Comparison of ENCODE assay signal across 29 cellular contexts in genomic region chr1:53608071-53608470, GRCh38.
"Had no signal": no experiment of that assay in that cellular context is flagged by ENCODE, and none has a peak within 500 bp of the region (broad histone marks: within the 10 kb centered on the region; RNA-seq: fewer than 3 reads in every experiment).

No MANE protein-coding gene starts in this region.

- H3K4me3 Mint-ChIP-seq: mesothelial cell of epicardium; naive B cell; natural killer cell; nephron progenitor cell; neural progenitor cell; stimulated activated effector memory CD8-positive, alpha-beta T cell treated with anti-CD3 and anti-CD28 coated beads, Interleukin-12 subunit alpha, Interleukin-12 subunit beta, amount 100 ng/mL, for 72 hours; stimulated activated naive CD8-positive, alpha-beta T cell treated with anti-CD3 and anti-CD28 coated beads, Interleukin-15, Interleukin-2, amounts not matched to agents 100 ng/mL and 50 ng/mL, for 24 hours; type B pancreatic cell had no signal

- H3K27ac ChIP-seq: heart right ventricle, hepatocyte, lower lobe of right lung, neural progenitor cell, neutrophil, parathyroid adenoma, psoas muscle, right atrium auricular region, right lobe of liver, skin epidermis, suprapubic skin, thoracic aorta, tibial nerve, vagina had no signal

- ATAC-seq: heart right ventricle; left cardiac atrium; left lobe of liver; lower lobe of right lung; natural killer cell; psoas muscle; right lobe of liver; stimulated activated effector memory CD8-positive, alpha-beta T cell treated with anti-CD3 and anti-CD28 coated beads, Interleukin-12 subunit alpha, Interleukin-12 subunit beta, amount 100 ng/mL, for 72 hours had no signal

- DNase-seq: heart right ventricle; kidney glomerular epithelial cell; left cardiac atrium; lower lobe of right lung; mammary epithelial cell; mesenchymal stem cell; naive B cell; nephron progenitor cell; occipital lobe; right lobe of liver; stimulated activated CD4-positive, alpha-beta T cell treated with anti-CD3 and anti-CD28 coated beads, Interleukin-4, amount 100 ng/mL, for 24 hours; stimulated activated naive CD4-positive, alpha-beta T cell had no signal

- H3K27me3 Mint-ChIP-seq: stimulated activated naive CD8-positive, alpha-beta T cell treated with anti-CD3 and anti-CD28 coated beads, Interleukin-15, Interleukin-2, amounts not matched to agents 100 ng/mL and 50 ng/mL, for 24 hours; type B pancreatic cell had no signal

- H3K9me3 ChIP-seq: neutrophil, right lobe of liver had no signal

- H3K27me3 ChIP-seq: hepatocyte, neural progenitor cell, neutrophil, right atrium auricular region, right lobe of liver, suprapubic skin, tibial nerve, vagina had no signal

- H3K27ac Mint-ChIP-seq: mesothelial cell of epicardium; naive B cell; natural killer cell; nephron progenitor cell; neural progenitor cell; stimulated activated effector memory CD8-positive, alpha-beta T cell treated with anti-CD3 and anti-CD28 coated beads, Interleukin-12 subunit alpha, Interleukin-12 subunit beta, amount 100 ng/mL, for 72 hours; stimulated activated naive CD8-positive, alpha-beta T cell treated with anti-CD3 and anti-CD28 coated beads, Interleukin-15, Interleukin-2, amounts not matched to agents 100 ng/mL and 50 ng/mL, for 24 hours; type B pancreatic cell had no signal

- H3K36me3 Mint-ChIP-seq: mesothelial cell of epicardium; stimulated activated effector memory CD8-positive, alpha-beta T cell treated with anti-CD3 and anti-CD28 coated beads, Interleukin-12 subunit alpha, Interleukin-12 subunit beta, amount 100 ng/mL, for 72 hours; type B pancreatic cell had no signal

- H3K36me3 ChIP-seq: heart right ventricle, lower lobe of right lung, neural progenitor cell, neutrophil, right atrium auricular region, right lobe of liver, suprapubic skin, thoracic aorta, tibial nerve, vagina had no signal

- H3K4me1 ChIP-seq: heart right ventricle, lower lobe of right lung, neural progenitor cell, parathyroid adenoma, psoas muscle, right atrium auricular region, right lobe of liver, suprapubic skin, tibial nerve, vagina had no signal

- H3K4me1 Mint-ChIP-seq: naive B cell had no signal

- H3K4me3 ChIP-seq: heart right ventricle, hepatocyte, lower lobe of right lung, neural progenitor cell, psoas muscle, right atrium auricular region, right lobe of liver, skin epidermis, suprapubic skin, thoracic aorta, tibial nerve, vagina had no signal
